In genomic region chr3:151171145-151171544, GRCh38 we compare ENCODE assay signal across 9 cellular contexts. TPM values are rescaled to one million over a fixed set of nuclear protein-coding genes. Genes with fewer than 3 reads are reported as not detected.
A peak's percentile ranks its signal among the peaks of the same experiment; 100 is the strongest.
DNase-seq lines count a peak whose midpoint lies in the region; ATAC-seq and TF ChIP-seq lines count a peak whose summit lies in the region.
"Had no signal": no experiment of that assay in that cellular context is flagged by ENCODE, and none has a peak within 500 bp of the region (broad histone marks: within the 10 kb centered on the region; RNA-seq: fewer than 3 reads in every experiment).

No MANE protein-coding gene starts in this region.

- H3F3A ChIP-seq in PC-3 (ENCODE audit: low read length, unreplicated experiment), result no peaks in the 10 kb centered on the region

- CTCF ChIA-PET in PC-3 (lab: Charles Lee), result no interaction called here

- intact Hi-C loops in PC-3 (cut with micrococcal nuclease) (no loop called here), dorsolateral prefrontal cortex (cut with DNase I) (no loop called here)

- TF ChIP-seq CTCF in PC-3 (conservative IDR thresholded peaks at IDR 0.05; ENCODE audit: low read depth, low read length) (no peak), dorsolateral prefrontal cortex (IDR thresholded peaks at IDR 0.05 in 54 of 56, conservative IDR thresholded peaks at IDR 0.05 in 2 of 56; ENCODE audit: low read depth in 1 of 56, partially characterized antibody in 56 of 56) (no peak)

- H3K9ac ChIP-seq in PC-3 (ENCODE audit: low read length), result no peak overlapping the region

- H3K9me2 ChIP-seq in PC-3 (replicated peaks; ENCODE audit: low read length), result no peaks in the 10 kb centered on the region

- H3K27me3 ChIP-seq in PC-3 (ENCODE audit: low read length) (no peaks in the 10 kb centered on the region), dorsolateral prefrontal cortex (no peaks in the 10 kb centered on the region)

- BruUV-seq in PC-3 (replicated peaks; lab: Mats Ljungman, UMichigan), result no TSS peak

- no peak overlapping the region for H3K4me2 ChIP-seq in PC-3 (ENCODE audit: low read length)

- no peaks in the 10 kb centered on the region for H3K36me3 ChIP-seq in PC-3 (ENCODE audit: low read depth, low read length)

- no peaks in the 10 kb centered on the region for H3K4me1 ChIP-seq in PC-3 (ENCODE audit: insufficient read depth, low read length)

- ATAC-seq in GM18870 (IDR thresholded peaks at IDR 0.05; ENCODE audit: unreplicated experiment), result peak; percentile 70
- peak; percentile 52 for ATAC-seq in HG02840 (IDR thresholded peaks at IDR 0.05; ENCODE audit: low FRiP score, unreplicated experiment)
- ATAC-seq in PC-3, result 0 out of 2 replicates have a peak, but pooled peaks have one; percentile 11

- H3K79me2 ChIP-seq in PC-3 (ENCODE audit: low read length), result no peaks in the 10 kb centered on the region

- no peaks in the 10 kb centered on the region for H4K20me1 ChIP-seq in PC-3 (ENCODE audit: low read length)

- POLR2A ChIA-PET in PC-3 (lab: Charles Lee; ENCODE audit: unreplicated experiment), result no interaction called here

- H3K4me3 ChIP-seq in PC-3 (ENCODE audit: low read length) (no peak overlapping the region), dorsolateral prefrontal cortex (no peak overlapping the region)

- H3K27ac ChIP-seq in PC-3 (ENCODE audit: low read length) (no peak overlapping the region), dorsolateral prefrontal cortex (peak overlapping the region in 3 of 59 donors; percentile 4 to 35 (median 4))

- H2AFZ ChIP-seq in PC-3 (ENCODE audit: low read length), result no peak overlapping the region

- no peak for DNase-seq in PC-3
- DNase-seq in glomerular visceral epithelial cell (ENCODE audit: extremely low spot score), result peak; percentile 2
- no peak for DNase-seq in NCI-H2029 (lab: John Stamatoyannopoulos, UW)
- no peak for DNase-seq in NCI-H2196 treated with DMSO at 0.1 percent for 48 hours (lab: John Stamatoyannopoulos, UW; ENCODE audit: unreplicated experiment)
- DNase-seq in dorsolateral prefrontal cortex, result no peak
- DNase-seq in NCI-H510A treated with DMSO at 0.1 percent for 48 hours (lab: John Stamatoyannopoulos, UW), result no peak

- no peaks in the 10 kb centered on the region for H3K9me3 ChIP-seq in PC-3 (ENCODE audit: low read length)

RNA-seq across cellular contexts. Expression of gene GPR171, which starts 31.9 kb away (rescaled TPM):
- total RNA-seq in PC-3 (2014; rRNA removed) (not detected in 2 replicates), dorsolateral prefrontal cortex (1 to 10 TPM in 1 of 120 experiments, under 1 TPM in 11, not detected in 108; 0.30 to 1.6 (median 0.52) TPM)
- total RNA-seq: LHCN-M2 had no signal

Comparison
In these comparisons a context has a peak if more than half of its experiments do, and no peak if none do; other contexts are left out.
1. ATAC-seq: peak in every context shown above with its lines; median percentile 70 in GM18870; 52 in HG02840; 11 in PC-3.